In genomic region chr5:88722546-88722945, GRCh38 we compare ENCODE assay signal across 13 cellular contexts.
DNase-seq lines count a peak whose midpoint lies in the region; ATAC-seq and TF ChIP-seq lines count a peak whose summit lies in the region.
"Had no signal": no experiment of that assay in that cellular context is flagged by ENCODE, and none has a peak within 500 bp of the region (broad histone marks: within the 10 kb centered on the region; RNA-seq: fewer than 3 reads in every experiment).

No MANE protein-coding gene starts in this region.

- no peak for TF ChIP-seq CTCF in H9 (conservative IDR thresholded peaks at IDR 0.05)
- TF ChIP-seq CTCF in WTC11 (IDR thresholded peaks at IDR 0.05): no peak
- TF ChIP-seq CTCF in endothelial cell (IDR thresholded peaks at IDR 0.05; ENCODE audit: unreplicated experiment): no peak
- no peak for TF ChIP-seq CTCF in osteoblast (IDR thresholded peaks at IDR 0.05; ENCODE audit: extremely low read depth, low read depth, low read length)

- H3K4me3 Mint-ChIP-seq in H9: peak overlapping the region; percentile 8 to 35; a peak in 4 of 5 replicates
- peak overlapping the region; percentile 52 for H3K4me3 Mint-ChIP-seq in WTC11
- H3K4me3 Mint-ChIP-seq in endothelial cell (ENCODE audit: unreplicated experiment): peak overlapping the region; percentile 53

- H3K27ac ChIP-seq in H9 (ENCODE audit: insufficient read length, low read depth, low read length): no peak overlapping the region
- no peak overlapping the region for H3K27ac ChIP-seq in mesendoderm (ENCODE audit: low read depth, low read length)
- H3K27ac ChIP-seq in osteoblast (ENCODE audit: low read depth, low read length): no peak overlapping the region

- H3K56ac ChIP-seq in H9 (ENCODE audit: insufficient read length, low read depth, low read length) (no peak overlapping the region), mesendoderm (ENCODE audit: low read length) (no peak overlapping the region)

- H4K5ac ChIP-seq in H9 (ENCODE audit: insufficient read length, low read depth, low read length) (no peak overlapping the region), mesendoderm (ENCODE audit: low read length) (no peak overlapping the region)

- no peak for DNase-seq in H9
- peak; percentile 36 for DNase-seq in WTC11 (ENCODE audit: low spot score)
- DNase-seq in endothelial cell (ENCODE audit: low spot score): no peak
- peak; percentile 16 for DNase-seq in mesendoderm
- no peak for DNase-seq in NOMO-1 (lab: John Stamatoyannopoulos, UW; ENCODE audit: unreplicated experiment in 2 of 2)
- DNase-seq in osteoblast (ENCODE audit: insufficient read length, low spot score, missing footprints): no peak
- no peak for DNase-seq in activated CD4-positive, alpha-beta T cell treated with anti-CD3 and anti-CD28 coated beads for 48 hours
- DNase-seq: AML-193, Karpas-422, NCI-H1105 treated with DMSO at 0.1 percent for 48 hours, NCI-H187 treated with DMSO at 0.1 percent for 48 hours, SIG-M5 had no signal

- H3K4me2 ChIP-seq in H9 (ENCODE audit: insufficient read depth, insufficient read length, low read length) (peak overlapping the region; percentile 33), mesendoderm (ENCODE audit: low read length) (no peak overlapping the region), osteoblast (ENCODE audit: insufficient read depth, low read length) (no peak overlapping the region)

- H3K4me1 Mint-ChIP-seq in H9: peaks cover 11 to 19% of the 10 kb centered on the region in 2 experiments
- H3K4me1 Mint-ChIP-seq in WTC11: peaks cover 18% of the 10 kb centered on the region
- no peaks in the 10 kb centered on the region for H3K4me1 Mint-ChIP-seq in endothelial cell (ENCODE audit: unreplicated experiment)

- H3K9me3 Mint-ChIP-seq in H9 (no peaks in the 10 kb centered on the region), WTC11 (no peaks in the 10 kb centered on the region), endothelial cell (ENCODE audit: unreplicated experiment) (no peaks in the 10 kb centered on the region)

- H3K27me3 ChIP-seq in H9 (ENCODE audit: insufficient read depth, low read length): peaks cover 4% of the 10 kb centered on the region; the same call in 1 of the 2 replicates
- no peaks in the 10 kb centered on the region for H3K27me3 ChIP-seq in mesendoderm (ENCODE audit: insufficient read depth, low read length, poor library complexity)
- no peaks in the 10 kb centered on the region for H3K27me3 ChIP-seq in osteoblast (ENCODE audit: insufficient read depth, low read length)

- no peak overlapping the region for H3K4ac ChIP-seq in H9 (ENCODE audit: low read depth, low read length)
- H3K4ac ChIP-seq in mesendoderm (ENCODE audit: low read depth, low read length): no peak overlapping the region

- H3K9me3 ChIP-seq in H9 (ENCODE audit: control insufficient read depth, low read depth, low read length): no peaks in the 10 kb centered on the region
- H3K9me3 ChIP-seq in osteoblast (ENCODE audit: low read depth, low read length): no peaks in the 10 kb centered on the region

- H3K23ac ChIP-seq in H9 (ENCODE audit: insufficient read length, low read depth, low read length) (no peak overlapping the region), mesendoderm (ENCODE audit: low read length) (no peak overlapping the region)

- H3K4me1 ChIP-seq in H9 (ENCODE audit: insufficient read depth, low read length) (peaks cover 2% of the 10 kb centered on the region; the same call in 1 of the 2 replicates), mesendoderm (ENCODE audit: control insufficient read depth, low read depth, low read length) (no peaks in the 10 kb centered on the region), osteoblast (ENCODE audit: insufficient read depth, low read length) (no peaks in the 10 kb centered on the region)

- POLR2A ChIA-PET in WTC11 (lab: Charles Lee): no interaction called here

- H2BK12ac ChIP-seq in H9 (ENCODE audit: insufficient read length, low read depth, low read length): no peak overlapping the region

- no peak overlapping the region for H2BK15ac ChIP-seq in H9 (ENCODE audit: low read depth, low read length)
- no peak overlapping the region for H2BK15ac ChIP-seq in mesendoderm (replicated peaks; ENCODE audit: low read depth)

- H4K8ac ChIP-seq in H9 (replicated peaks; ENCODE audit: insufficient read length, low read depth, low read length) (no peak overlapping the region), mesendoderm (ENCODE audit: low read depth, low read length) (no peak overlapping the region)

- no CpG with 5 or more reads among the region's 18 CpGs for WGBS in H9 (ENCODE audit: extremely low coverage, insufficient read length, low lambda C conversion rate)
- WGBS in mesendoderm (ENCODE audit: extremely low coverage, insufficient coverage, low lambda C conversion rate): no CpG with 5 or more reads among the region's 18 CpGs

- no peak overlapping the region for H3T11ph ChIP-seq in H9 (ENCODE audit: low read length)

- H3K36me3 Mint-ChIP-seq in H9 (ENCODE audit: insufficient read depth in 1 of 3, low read depth in 3 of 3) (no peaks in the 10 kb centered on the region), WTC11 (no peaks in the 10 kb centered on the region), endothelial cell (ENCODE audit: low read depth, unreplicated experiment) (peaks cover 38% of the 10 kb centered on the region)

- H2AK5ac ChIP-seq in H9 (ENCODE audit: insufficient read length, low read length) (no peak overlapping the region), mesendoderm (ENCODE audit: low read length) (no peak overlapping the region)

- H3K79me2 ChIP-seq in H9 (ENCODE audit: insufficient read depth, low read length) (no peaks in the 10 kb centered on the region), mesendoderm (ENCODE audit: control insufficient read depth, insufficient read depth, low read length) (no peaks in the 10 kb centered on the region), osteoblast (ENCODE audit: insufficient read depth, low read length) (no peaks in the 10 kb centered on the region)

- H2AFZ ChIP-seq in H9 (ENCODE audit: low read length) (no peak overlapping the region), osteoblast (ENCODE audit: low read length) (no peak overlapping the region)

- H3K27ac Mint-ChIP-seq in H9 (no peak overlapping the region), WTC11 (no peak overlapping the region), endothelial cell (ENCODE audit: unreplicated experiment) (no peak overlapping the region)

- no peak overlapping the region for H2BK5ac ChIP-seq in H9 (ENCODE audit: insufficient read length, low read length)
- H2BK5ac ChIP-seq in mesendoderm (ENCODE audit: low read length): no peak overlapping the region

- H3K9ac ChIP-seq in H9 (ENCODE audit: extremely low read depth, insufficient read length, low read length): no peak overlapping the region
- no peak overlapping the region for H3K9ac ChIP-seq in mesendoderm (ENCODE audit: low read length)

- H3K18ac ChIP-seq in H9 (ENCODE audit: insufficient read length, low read depth, low read length) (no peak overlapping the region), mesendoderm (ENCODE audit: low read length) (no peak overlapping the region)

- H3K4me3 ChIP-seq in mesendoderm (ENCODE audit: low read length): no peak overlapping the region
- no peak overlapping the region for H3K4me3 ChIP-seq in osteoblast (ENCODE audit: insufficient read depth, low read length)

- no peak overlapping the region for H2BK20ac ChIP-seq in H9 (ENCODE audit: low read depth, low read length, poor library complexity, severe bottlenecking)

- H4K20me1 ChIP-seq in H9 (ENCODE audit: control insufficient read depth, insufficient read depth, insufficient read length) (no peaks in the 10 kb centered on the region), osteoblast (ENCODE audit: insufficient read depth, low read length) (no peaks in the 10 kb centered on the region)

- H3K27me3 Mint-ChIP-seq in H9 (ENCODE audit: low read depth): peaks cover 14% of the 10 kb centered on the region
- peaks cover 19% of the 10 kb centered on the region for H3K27me3 Mint-ChIP-seq in WTC11 (ENCODE audit: low read depth)
- H3K27me3 Mint-ChIP-seq in endothelial cell (ENCODE audit: unreplicated experiment): no peaks in the 10 kb centered on the region

- peak; percentile 84 for ATAC-seq in WTC11
- ATAC-seq in HG03175 (IDR thresholded peaks at IDR 0.05; ENCODE audit: unreplicated experiment): no peak

- CTCF ChIA-PET in WTC11 (lab: Charles Lee): interaction anchor here (0.7 to 4.6 kb wide), 4 partner anchors 9 to 942 kb away, joined by 3 to 34 read pairs (median 18); no protein-coding TSS in a partner anchor

- H3K36me3 ChIP-seq in mesendoderm (ENCODE audit: control insufficient read depth, insufficient read depth, low read length): no peaks in the 10 kb centered on the region
- H3K36me3 ChIP-seq in osteoblast (ENCODE audit: insufficient read depth, low read length): no peaks in the 10 kb centered on the region

- H4K91ac ChIP-seq in H9 (ENCODE audit: insufficient read length, low read depth, low read length): no peak overlapping the region

- H2BK120ac ChIP-seq in H9 (ENCODE audit: low read depth, low read length, poor library complexity, severe bottlenecking) (no peak overlapping the region), mesendoderm (ENCODE audit: low read depth, low read length) (no peak overlapping the region)

- no peaks in the 10 kb centered on the region for H3K23me2 ChIP-seq in H9 (ENCODE audit: insufficient read length, low read depth, low read length, poor library complexity, severe bottlenecking)

- H3K79me1 ChIP-seq in H9 (ENCODE audit: insufficient read depth, low read depth, low read length, poor library complexity, severe bottlenecking): no peaks in the 10 kb centered on the region
- no peaks in the 10 kb centered on the region for H3K79me1 ChIP-seq in mesendoderm (ENCODE audit: low read length)

- H3K14ac ChIP-seq in H9 (ENCODE audit: insufficient read depth, low read length): no peak overlapping the region

TF ChIP-seq in WTC11, 78 proteins besides CTCF, POLR2A, EP300 and RAD21:
- TF ChIP-seq ETV6 (CRISPR knock-in tag; IDR thresholded peaks at IDR 0.05) (no peak), MAX (CRISPR knock-in tag; IDR thresholded peaks at IDR 0.05) (0 out of 2 replicates have a peak, but pooled peaks have one; percentile 19)

Comparison
In these comparisons a context has a peak if more than half of its experiments do, and no peak if none do; other contexts are left out.
1. DNase-seq: peak in WTC11 (single experiment) and mesendoderm (single experiment); none in H9 (single experiment), endothelial cell (single experiment), NOMO-1 (0 of 2), osteoblast (single experiment) and activated CD4-positive, alpha-beta T cell treated with anti-CD3 and anti-CD28 coated beads for 48 hours (single experiment).
2. Peak in every context shown above with its lines, with median percentiles within 50 percentile points of each other: H3K4me3 Mint-ChIP-seq.